ENCODE assay signal across 24 cellular contexts in the genomic region with DNA sequence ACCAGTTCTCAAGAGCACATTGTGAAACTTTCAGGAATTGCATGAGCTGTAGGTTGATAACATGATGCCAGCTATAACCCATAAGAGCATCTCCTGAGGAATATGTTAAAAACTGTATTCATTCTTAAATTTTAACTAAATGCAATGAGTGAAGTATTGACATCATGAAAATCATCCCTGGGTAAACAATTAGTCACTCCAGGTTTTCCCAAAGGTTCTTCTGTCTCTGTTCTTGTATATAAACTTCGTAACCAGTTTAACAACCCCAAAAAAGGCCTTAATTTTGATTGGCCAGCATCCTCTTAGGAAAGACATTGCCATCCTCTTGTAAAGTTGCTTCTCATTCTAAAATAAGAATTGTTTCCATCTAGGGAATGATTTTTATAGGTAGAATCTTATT.
"Had no signal": no experiment of that assay in that cellular context is flagged by ENCODE, and none has a peak within 500 bp of the region (broad histone marks: within the 10 kb centered on the region; RNA-seq: fewer than 3 reads in every experiment).

No MANE protein-coding gene starts in this region.

- ATAC-seq: natural killer cell; pancreas; right cardiac atrium; right lobe of liver; stimulated activated effector memory CD8-positive, alpha-beta T cell treated with anti-CD3 and anti-CD28 coated beads, Interleukin-12 subunit alpha, Interleukin-12 subunit beta, amount 100 ng/mL, for 72 hours; stimulated activated naive B cell treated with anti-CD40 and anti-IgM and Interleukin-4, amounts not matched to agents 10 μg/mL and 1 μg/mL and 100 μg/mL, for 72 hours had no signal

- H3K4me3 ChIP-seq: pancreas, prostate gland, right lobe of liver, sigmoid colon, stomach, thoracic aorta, thyroid gland, tibial nerve, upper lobe of left lung, vagina had no signal

- H3K27ac ChIP-seq: neutrophil, pancreas, prostate gland, right lobe of liver, sigmoid colon, stomach, thoracic aorta, thyroid gland, tibial nerve, upper lobe of left lung, vagina had no signal

- FAIRE-seq: urothelium cell line had no signal

- H3K4me1 ChIP-seq: prostate gland, thyroid gland had no signal

- H3K9me3 ChIP-seq: neutrophil, pancreas, prostate gland, right lobe of liver, sigmoid colon, stomach, thoracic aorta, thyroid gland, tibial nerve, upper lobe of left lung, vagina had no signal

- DNase-seq: natural killer cell; nucleus accumbens; pancreas; right cardiac atrium; right lobe of liver; sigmoid colon; small intestine; stimulated activated CD4-positive, alpha-beta T cell treated with anti-CD3 and anti-CD28 coated beads, Interleukin-15, amount 100 ng/mL, for 24 hours; stimulated activated CD4-positive, alpha-beta T cell treated with anti-CD3 and anti-CD28 coated beads, Interleukin-2, amount 100 ng/mL, for 24 hours; stimulated activated CD4-positive, alpha-beta T cell treated with anti-CD3 and anti-CD28 coated beads, Interleukin-2, amount 100 ng/mL, for 48 hours; stimulated activated CD4-positive, alpha-beta T cell treated with anti-CD3 and anti-CD28 coated beads, Interleukin-4, amount 100 ng/mL, for 24 hours; stimulated activated naive B cell treated with anti-CD40 and anti-IgM and Interleukin-4, amounts not matched to agents 10 μg/mL and 1 μg/mL and 100 μg/mL, for 72 hours; stimulated activated naive CD4-positive, alpha-beta T cell treated with Interleukin-2 at 50 U/mL for 16 hours; stomach; thyroid gland; trophoblast cell; upper lobe of left lung had no signal
